Comparison of ENCODE assay signal across 8 cellular contexts in genomic region chr11:65329944-65330403, GRCh38. TPM values are rescaled to one million over a fixed set of nuclear protein-coding genes. Genes with fewer than 3 reads are reported as not detected.
DNase-seq lines count a peak whose midpoint lies in the region; ATAC-seq and TF ChIP-seq lines count a peak whose summit lies in the region.

No MANE protein-coding gene starts in this region.

- no peaks in the 10 kb centered on the region for H3K27me3 Mint-ChIP-seq in T-helper 17 cell

- peak; percentile 40 for DNase-seq in GM06990 (ENCODE audit: extremely low read depth, insufficient read length)
- DNase-seq in NCI-H1694 treated with DMSO at 0.1 percent for 48 hours (lab: John Stamatoyannopoulos, UW), result peak; percentile 78
- peak; percentile 55 to 73 (median 63) for DNase-seq in T-helper 17 cell
- DNase-seq in amygdala (lab: John Stamatoyannopoulos, UW), result peak in 49 of 56 donors; percentile 17 to 96 (median 67)
- DNase-seq in hepatic stellate cell (ENCODE audit: low spot score), result peak; percentile 72
- DNase-seq in sigmoid colon, result peak; percentile 95

- peaks cover 14% of the 10 kb centered on the region for H3K4me1 Mint-ChIP-seq in T-helper 17 cell

- intact Hi-C loops in sigmoid colon (cut with DNase I), result loop anchor here (1.0 to 2.0 kb wide), 2 partner anchors 55 to 103 kb away; no protein-coding TSS in a partner anchor

- TF ChIP-seq EP300 in sigmoid colon (IDR thresholded peaks at IDR 0.05), result no peak

- no peaks in the 10 kb centered on the region for H3K36me3 ChIP-seq in GM06990 (ENCODE audit: control insufficient read depth, insufficient read depth, low read length)
- H3K36me3 ChIP-seq in sigmoid colon, result no peaks in the 10 kb centered on the region

- peak overlapping the region in 1 of 4 donors; percentile 2 for H3K27ac ChIP-seq in sigmoid colon

- H3K9me3 ChIP-seq in T-helper 17 cell (ENCODE audit: control insufficient read depth, low read length, poor library complexity, severe bottlenecking) (no peaks in the 10 kb centered on the region), sigmoid colon (no peaks in the 10 kb centered on the region)

- H3K4me1 ChIP-seq in sigmoid colon, result peaks cover 0 to 18% (median 10%) of the 10 kb centered on the region in 4 donors

- peak overlapping the region; percentile 37 for H3K27ac Mint-ChIP-seq in T-helper 17 cell

- no peaks in the 10 kb centered on the region for H3K27me3 ChIP-seq in GM06990 (replicated peaks; ENCODE audit: control insufficient read depth, insufficient read depth, low read length)
- H3K27me3 ChIP-seq in sigmoid colon, result no peaks in the 10 kb centered on the region

- H3K4me3 Mint-ChIP-seq in T-helper 17 cell, result no peak overlapping the region

- TF ChIP-seq CTCF in GM06990 (IDR thresholded peaks at IDR 0.05; ENCODE audit: insufficient read depth, low read length, poor library complexity, severe bottlenecking) (peak; percentile 81), sigmoid colon (IDR thresholded peaks at IDR 0.05) (peak; percentile 65 to 87 (median 76))

- no peak overlapping the region for H3K4me3 ChIP-seq in GM06990 (replicated peaks; ENCODE audit: low read depth, low read length)
- no peak overlapping the region for H3K4me3 ChIP-seq in sigmoid colon

- ATAC-seq in T-helper 17 cell, result peak; percentile 28
- no peak for ATAC-seq in HG03432 (IDR thresholded peaks at IDR 0.05; ENCODE audit: unreplicated experiment)
- ATAC-seq in HG02642 (IDR thresholded peaks at IDR 0.05; ENCODE audit: poor library complexity, unreplicated experiment), result no peak

- H3K36me3 Mint-ChIP-seq in T-helper 17 cell (ENCODE audit: low read depth), result peaks cover 4% of the 10 kb centered on the region

- 7 to 11% methylated on average over 13 of the region's 13 CpGs for WGBS in sigmoid colon, 2 donors

- no peak for TF ChIP-seq POLR2A in sigmoid colon (IDR thresholded peaks at IDR 0.05)

RNA-seq across cellular contexts. Expression of gene DPF2, which starts 3.7 kb away (rescaled TPM):
- total RNA-seq in T-helper 17 cell (10 to 100 TPM; 49.1 to 62.6 TPM), sigmoid colon (10 to 100 TPM; 28.5 to 51.2 (median 40.5) TPM)
- 10 to 100 TPM; 13.8 to 25.4 (median 14.1) TPM for polyA plus RNA-seq in sigmoid colon

RNA-seq across cellular contexts. Expression of gene CDC42EP2, which starts 15.3 kb away (rescaled TPM):
- under 1 TPM in 1 of 2 donors, not detected in 1; 0.55 TPM for total RNA-seq in T-helper 17 cell
- total RNA-seq in sigmoid colon, result 10 to 100 TPM; 11.0 to 29.1 (median 16.5) TPM
- 10 to 100 TPM in 2 of 3 donors, 1 to 10 TPM in 1; 8.8 to 15.0 (median 11.4) TPM for polyA plus RNA-seq in sigmoid colon

RNA-seq across cellular contexts. Expression of gene TIGD3, which starts 24.6 kb away (rescaled TPM):
- total RNA-seq in T-helper 17 cell, result under 1 TPM; 0.21 to 0.45 TPM
- total RNA-seq in sigmoid colon, result under 1 TPM in 3 of 4 donors, not detected in 1; 0.14 to 0.36 (median 0.33) TPM
- polyA plus RNA-seq in sigmoid colon, result under 1 TPM in 2 of 3 donors, not detected in 1; 0.69 to 0.96 TPM

RNA-seq across cellular contexts. Expression of gene SLC25A45, which starts 52.5 kb away (rescaled TPM):
- total RNA-seq in T-helper 17 cell, result 10 to 100 TPM; 57.7 to 61.6 TPM
- total RNA-seq in sigmoid colon, result 1 to 10 TPM; 2.5 to 8.9 (median 6.0) TPM
- polyA plus RNA-seq in sigmoid colon, result 10 to 100 TPM in 1 of 3 donors, 1 to 10 TPM in 2; 1.2 to 12.8 (median 2.5) TPM

RNA-seq across cellular contexts. Expression of gene FRMD8, which starts 56.5 kb away (rescaled TPM):
- total RNA-seq in T-helper 17 cell (10 to 100 TPM; 29.2 to 37.5 TPM), sigmoid colon (10 to 100 TPM; 10.7 to 27.5 (median 15.6) TPM)
- 10 to 100 TPM; 21.6 to 29.0 (median 25.2) TPM for polyA plus RNA-seq in sigmoid colon

Comparison
In these comparisons a context has a peak if more than half of its experiments do, and no peak if none do; other contexts are left out.
1. DNase-seq: peak in every context shown above with its lines; median percentile 95 in sigmoid colon; 78 in NCI-H1694 treated with DMSO at 0.1 percent for 48 hours; 72 in hepatic stellate cell; 67 in amygdala; 63 in T-helper 17 cell; 40 in GM06990.
2. RNA of gene CDC42EP2, which starts 15.3 kb away (total RNA-seq): 11.0 to 29.1 TPM in sigmoid colon; 0.55 TPM in T-helper 17 cell; every median in the first group is over 4 times any median in the second.